1 cellular context compared by ENCODE assay signal in genomic region chr16:69424053-69424934, GRCh38.
A peak's percentile ranks its signal among the peaks of the same experiment; 100 is the strongest.
TF ChIP-seq lines count a peak whose summit lies in the region.

Gene CYB5B, plus strand, starts transcription at chr16:69424619. Its CDS starts 65 bp downstream, at chr16:69424684.

TF ChIP-seq in K562, 482 proteins besides CTCF, POLR2A, EP300 and RAD21 (continued from another document and continues in another):
- no peak for TF ChIP-seq AFF4 (CRISPR knock-in tag; IDR thresholded peaks at IDR 0.05)
- TF ChIP-seq ZKSCAN3 (CRISPR knock-in tag; IDR thresholded peaks at IDR 0.05): no peak
- TF ChIP-seq PTBP1 (IDR thresholded peaks at IDR 0.05; ENCODE audit: low read depth, low read length): no peak
- no peak for TF ChIP-seq PTTG1 (tag; IDR thresholded peaks at IDR 0.05; ENCODE audit: low read depth)
- TF ChIP-seq KDM2B (CRISPR knock-in tag; IDR thresholded peaks at IDR 0.05): no peak
- no peak for TF ChIP-seq CHD4 (IDR thresholded peaks at IDR 0.05; ENCODE audit: insufficient read depth, insufficient replicate concordance, low read depth, low read length, poor library complexity, severe bottlenecking)
- TF ChIP-seq ZNF76 (CRISPR knock-in tag; IDR thresholded peaks at IDR 0.05; ENCODE audit: borderline replicate concordance): no peak
- no peak for TF ChIP-seq ZNF778 (CRISPR knock-in tag; IDR thresholded peaks at IDR 0.05)
- TF ChIP-seq CREM (IDR thresholded peaks at IDR 0.05; ENCODE audit: low read depth): peak; percentile 69
- no peak for TF ChIP-seq SRSF1 (IDR thresholded peaks at IDR 0.05; ENCODE audit: low read depth, low read length)
- no peak for TF ChIP-seq SPI1 (IDR thresholded peaks at IDR 0.05; ENCODE audit: borderline replicate concordance, low read depth, low read length)
- TF ChIP-seq MLLT1 (IDR thresholded peaks at IDR 0.05): 0 out of 4 replicates have a peak, but pooled peaks of 1 of the 2 experiments have one; percentile 55
- TF ChIP-seq ZBTB33 (CRISPR knock-in tag; IDR thresholded peaks at IDR 0.05): no peak
- no peak for TF ChIP-seq SREBF1 (IDR thresholded peaks at IDR 0.05; ENCODE audit: borderline replicate concordance, low read depth, low read length)
- TF ChIP-seq SNRNP70 (optimal IDR thresholded peaks at IDR 0.05; ENCODE audit: low read depth, low read length): no peak
- peak; percentile 95 for TF ChIP-seq NEUROD1 (IDR thresholded peaks at IDR 0.05; ENCODE audit: borderline replicate concordance, low read depth, low read length, partially characterized antibody)
- TF ChIP-seq NBN (IDR thresholded peaks at IDR 0.05; ENCODE audit: low read depth): peak; percentile 89
- no peak for TF ChIP-seq ZNF644 (tag; IDR thresholded peaks at IDR 0.05; ENCODE audit: low read depth)
- no peak for TF ChIP-seq JUNB (CRISPR knock-in tag; conservative IDR thresholded peaks at IDR 0.05)
- no peak for TF ChIP-seq ARHGAP35 (IDR thresholded peaks at IDR 0.05; ENCODE audit: partially characterized antibody)
- no peak for TF ChIP-seq ZNF146 (CRISPR knock-in tag; IDR thresholded peaks at IDR 0.05; ENCODE audit: unreplicated experiment)
- no peak for TF ChIP-seq ZNF24 (IDR thresholded peaks at IDR 0.05)
- TF ChIP-seq TAF1 (IDR thresholded peaks at IDR 0.05; ENCODE audit: control insufficient read depth, extremely low read depth, insufficient read depth, low read length, severe bottlenecking): peak; percentile 83
- TF ChIP-seq KDM5B (IDR thresholded peaks at IDR 0.05; ENCODE audit: insufficient replicate concordance, low read depth, low read length): peak; percentile 87
- no peak for TF ChIP-seq MLX (CRISPR knock-in tag; conservative IDR thresholded peaks at IDR 0.05)
- TF ChIP-seq ZNF717 (CRISPR knock-in tag; IDR thresholded peaks at IDR 0.05): no peak
- TF ChIP-seq FOXJ2 (tag; IDR thresholded peaks at IDR 0.05): no peak
- no peak for TF ChIP-seq RBM39 (optimal IDR thresholded peaks at IDR 0.05; ENCODE audit: low read depth, low read length)
- no peak for TF ChIP-seq HNRNPL (IDR thresholded peaks at IDR 0.05; ENCODE audit: low read depth, low read length)
- no peak for TF ChIP-seq CHD7 (IDR thresholded peaks at IDR 0.05; ENCODE audit: low read depth, low read length)
- no peak for TF ChIP-seq MECOM (CRISPR knock-in tag; IDR thresholded peaks at IDR 0.05)
- TF ChIP-seq NFE2 (IDR thresholded peaks at IDR 0.05; ENCODE audit: low read depth): no peak
- no peak for TF ChIP-seq ERF (CRISPR knock-in tag; IDR thresholded peaks at IDR 0.05)
- TF ChIP-seq MITF (IDR thresholded peaks at IDR 0.05): no peak
- TF ChIP-seq ZNF263 (CRISPR knock-in tag; IDR thresholded peaks at IDR 0.05; ENCODE audit: borderline replicate concordance): no peak
- no peak for TF ChIP-seq BRCA1 (IDR thresholded peaks at IDR 0.05)
- TF ChIP-seq BRCA1 (CRISPR knock-in tag; IDR thresholded peaks at IDR 0.05): no peak
- no peak for TF ChIP-seq HES1 (IDR thresholded peaks at IDR 0.05; ENCODE audit: low read depth)
- no peak for TF ChIP-seq PREB (CRISPR knock-in tag; IDR thresholded peaks at IDR 0.05)
- no peak for TF ChIP-seq SREBF2 (CRISPR knock-in tag; IDR thresholded peaks at IDR 0.05)
- TF ChIP-seq C11orf30 (IDR thresholded peaks at IDR 0.05; ENCODE audit: low read depth): peak; percentile 88
- TF ChIP-seq WHSC1 (IDR thresholded peaks at IDR 0.05; ENCODE audit: low read length): no peak
